ENCODE assay signal across 8 cellular contexts in genomic region chr3:32401141-32401540, GRCh38. TPM values are rescaled to one million over a fixed set of nuclear protein-coding genes. Genes with fewer than 3 reads are reported as not detected.
DNase-seq lines count a peak whose midpoint lies in the region; ATAC-seq and TF ChIP-seq lines count a peak whose summit lies in the region.

No MANE protein-coding gene starts in this region.

- H3K27ac ChIP-seq in body of pancreas (peak overlapping the region; percentile 83 to 95 (median 90)), lung (ENCODE audit: low read depth in 1 of 2, low read length in 1 of 2) (peak overlapping the region; percentile 71 to 93), urinary bladder (ENCODE audit: low read depth) (peak overlapping the region; percentile 99)

- DNase-seq in CD14-positive monocyte (ENCODE audit: low spot score) (no peak), body of pancreas (no peak), lung (ENCODE audit: low spot score) (no peak), NCI-H146 (lab: John Stamatoyannopoulos, UW) (no peak)
- no peak for DNase-seq in stimulated activated CD4-positive, alpha-beta T cell treated with anti-CD3 and anti-CD28 coated beads, Interleukin-15, amount 100 ng/mL, for 24 hours

- H3K4me3 Mint-ChIP-seq in CD14-positive monocyte, result peak overlapping the region; percentile 80 to 97

- TF ChIP-seq CTCF in CD14-positive monocyte (IDR thresholded peaks at IDR 0.05) (no peak), body of pancreas (IDR thresholded peaks at IDR 0.05) (no peak), lung (IDR thresholded peaks at IDR 0.05; ENCODE audit: control extremely low read depth, extremely low read depth) (no peak)

- no peaks in the 10 kb centered on the region for H3K27me3 Mint-ChIP-seq in CD14-positive monocyte (ENCODE audit: low read depth in 3 of 3)

- 8 to 23% methylated on average over 7 to 12 of the region's 12 CpGs for WGBS in body of pancreas, 2 donors
- WGBS in lung, 2 donors, result 8 to 10% methylated on average over 12 of the region's 12 CpGs
- 19% methylated on average over 12 of the region's 12 CpGs for WGBS in urinary bladder

- peaks cover 10 to 13% of the 10 kb centered on the region in 2 donors for H3K36me3 Mint-ChIP-seq in CD14-positive monocyte

- ATAC-seq in HG03039 (IDR thresholded peaks at IDR 0.05; ENCODE audit: unreplicated experiment) (peak; percentile 11), body of pancreas (peak; percentile 19), lung (ENCODE audit: insufficient read depth, low FRiP score) (peak; percentile 3), GM19351 (IDR thresholded peaks at IDR 0.05; ENCODE audit: unreplicated experiment) (no peak)

- H3K36me3 ChIP-seq in body of pancreas (replicated peaks in 1 of 2; ENCODE audit: insufficient read depth in 1 of 2, low read depth in 2 of 2) (no peaks in the 10 kb centered on the region), lung (ENCODE audit: control insufficient read depth in 2 of 2, insufficient read depth in 2 of 2, low read length in 2 of 2) (peaks cover 0 to 2% of the 10 kb centered on the region in 2 donors), urinary bladder (ENCODE audit: insufficient read depth) (no peaks in the 10 kb centered on the region)

- no peaks in the 10 kb centered on the region for H3K9me3 Mint-ChIP-seq in CD14-positive monocyte

- peak overlapping the region; percentile 65 to 98 (median 96) for H3K27ac Mint-ChIP-seq in CD14-positive monocyte

- H3K4me3 ChIP-seq in body of pancreas (no peak overlapping the region), lung (no peak overlapping the region), urinary bladder (ENCODE audit: low read depth, low read length) (peak overlapping the region; percentile 48)

- H3K9me3 ChIP-seq in body of pancreas, result no peaks in the 10 kb centered on the region
- no peaks in the 10 kb centered on the region for H3K9me3 ChIP-seq in lung (ENCODE audit: control insufficient read depth in 2 of 2, insufficient read depth in 1 of 2, low read length in 1 of 2)

- intact Hi-C loops in CD14-positive monocyte (cut with micrococcal nuclease), result loop anchor here in 1 of 2 donors (10.0 kb wide), 1 partner anchor 174 kb away; the partner anchor contains the start of gene DYNC1LI1
- intact Hi-C loops in body of pancreas (cut with DNase I), result no loop called here

- peaks cover 90% of the 10 kb centered on the region for H3K4me1 Mint-ChIP-seq in CD14-positive monocyte

- peaks cover 61% of the 10 kb centered on the region for H3K4me1 ChIP-seq in body of pancreas
- peaks cover 2 to 27% of the 10 kb centered on the region in 2 donors for H3K4me1 ChIP-seq in lung (ENCODE audit: control insufficient read depth in 2 of 2, insufficient read depth in 2 of 2, low read length in 2 of 2)
- peaks cover 5% of the 10 kb centered on the region for H3K4me1 ChIP-seq in urinary bladder (ENCODE audit: insufficient read depth)

- no peak for TF ChIP-seq POLR2A in body of pancreas (IDR thresholded peaks at IDR 0.05)

- H3K27me3 ChIP-seq in body of pancreas, result no peaks in the 10 kb centered on the region
- H3K27me3 ChIP-seq in lung (ENCODE audit: control insufficient read depth, insufficient read depth), result no peaks in the 10 kb centered on the region

RNA-seq across cellular contexts. Expression of gene CMTM7, which starts 9.5 kb away (rescaled TPM):
- polyA plus RNA-seq in CD14-positive monocyte (100 to 1,000 TPM; 146 to 148 TPM), lung (10 to 100 TPM; 33.1 to 46.8 TPM), urinary bladder (18.2 TPM)
- total RNA-seq in body of pancreas (10 to 100 TPM; 23.3 to 51.1 TPM), lung (10 to 100 TPM; 41.6 to 46.0 TPM), urinary bladder (8.7 TPM)
